Comparison of ENCODE assay signal across 24 cellular contexts in the genomic region with DNA sequence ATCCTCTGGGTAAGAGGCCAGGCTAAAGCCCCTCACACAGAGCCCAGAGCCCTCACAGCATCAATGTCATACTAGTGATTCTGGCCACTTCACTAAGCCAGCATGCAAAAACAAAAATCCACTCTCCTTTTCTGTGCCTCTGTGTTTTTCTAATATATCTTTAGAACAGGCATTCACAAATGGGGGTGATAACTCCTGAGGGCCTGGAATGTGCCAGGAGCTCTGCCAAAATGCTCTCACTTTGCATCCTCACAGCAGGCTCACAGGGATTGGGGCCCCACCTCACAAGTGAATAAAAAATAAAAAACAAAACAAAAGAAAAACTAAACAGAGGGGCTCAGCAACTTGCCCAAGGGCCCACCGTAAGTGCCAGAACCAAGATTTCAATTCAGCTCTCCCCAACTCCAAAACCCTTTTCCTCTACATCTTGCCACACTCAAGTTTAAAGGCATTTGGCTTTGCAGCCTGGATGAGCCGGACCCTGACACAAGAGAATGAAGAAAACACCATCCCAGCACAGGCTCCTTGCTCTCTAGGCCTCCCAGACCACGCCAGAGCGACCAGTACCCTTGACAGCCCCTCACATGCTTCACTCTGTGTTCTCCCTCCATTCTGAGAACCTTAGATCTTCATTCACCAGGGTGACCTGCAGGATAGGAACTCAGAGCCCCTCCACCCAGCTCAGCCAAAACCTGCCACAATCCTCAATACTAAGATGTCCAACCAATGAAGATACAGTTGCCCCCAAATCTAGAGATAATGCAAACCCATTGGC. TPM values are rescaled to one million over a fixed set of nuclear protein-coding genes. Genes with fewer than 3 reads are reported as not detected.
"Had no signal": no experiment of that assay in that cellular context is flagged by ENCODE, and none has a peak within 500 bp of the region (broad histone marks: within the 10 kb centered on the region; RNA-seq: fewer than 3 reads in every experiment).

No MANE protein-coding gene starts in this region.

- H3K27me3 ChIP-seq: breast epithelium had no signal

- H3K4me3 ChIP-seq: breast epithelium had no signal

- H3K9me3 Mint-ChIP-seq: activated CD4-positive, alpha-beta memory T cell treated with anti-CD3 and anti-CD28 coated beads for 36 hours; activated CD4-positive, alpha-beta T cell treated with anti-CD3 and anti-CD28 coated beads, Interleukin-2, amount 10 ng/mL, durations not matched to agents 7 days and 5 days; central memory CD8-positive, alpha-beta T cell; T-helper 1 cell treated with Interleukin-12 subunit alpha and Interleukin-12 subunit beta and Interleukin-4 antibody, amounts not matched to agents 30 μg/mL and 1 μg/mL, for 36 hours had no signal

- H3K9me3 ChIP-seq: breast epithelium had no signal

- H3K27me3 Mint-ChIP-seq: activated CD4-positive, alpha-beta memory T cell treated with anti-CD3 and anti-CD28 coated beads for 36 hours; activated CD4-positive, alpha-beta T cell treated with anti-CD3 and anti-CD28 coated beads, Interleukin-2, amount 10 ng/mL, durations not matched to agents 7 days and 5 days had no signal

- H3K4me3 Mint-ChIP-seq: activated CD4-positive, alpha-beta memory T cell treated with anti-CD3 and anti-CD28 coated beads for 36 hours; activated CD4-positive, alpha-beta T cell treated with anti-CD3 and anti-CD28 coated beads, Interleukin-2, amount 10 ng/mL, durations not matched to agents 7 days and 5 days; activated naive CD4-positive, alpha-beta T cell treated with anti-CD3 and anti-CD28 coated beads for 36 hours; activated naive CD8-positive, alpha-beta T cell; activated T-cell treated with anti-CD3 and anti-CD28 coated beads, Interleukin-2, amount 50 U/mL, for 4 hours; central memory CD8-positive, alpha-beta T cell; T-helper 1 cell treated with Interleukin-12 subunit alpha and Interleukin-12 subunit beta and Interleukin-4 antibody, amounts not matched to agents 30 μg/mL and 1 μg/mL, for 36 hours had no signal

- ATAC-seq: activated T-cell treated with anti-CD3 and anti-CD28 coated beads, Interleukin-2, amount 50 U/mL, for 4 hours; Panc1 had no signal

- H3K36me3 ChIP-seq: breast epithelium had no signal

- H3K27ac Mint-ChIP-seq: activated CD4-positive, alpha-beta memory T cell treated with anti-CD3 and anti-CD28 coated beads for 36 hours; activated CD4-positive, alpha-beta T cell treated with anti-CD3 and anti-CD28 coated beads, Interleukin-2, amount 10 ng/mL, durations not matched to agents 7 days and 5 days; activated naive CD4-positive, alpha-beta T cell treated with anti-CD3 and anti-CD28 coated beads for 36 hours; activated naive CD8-positive, alpha-beta T cell; T-helper 1 cell treated with Interleukin-12 subunit alpha and Interleukin-12 subunit beta and Interleukin-4 antibody, amounts not matched to agents 30 μg/mL and 1 μg/mL, for 36 hours had no signal

- H3K27ac ChIP-seq: breast epithelium, RWPE1, VCaP had no signal

- DNase-seq: activated CD4-positive, alpha-beta memory T cell treated with anti-CD3 and anti-CD28 coated beads for 36 hours; activated CD4-positive, alpha-beta T cell treated with anti-CD3 and anti-CD28 coated beads, Interleukin-2, amount 10 ng/mL, durations not matched to agents 7 days and 5 days; activated CD4-positive, CD25-positive, alpha-beta regulatory T cell; activated CD8-positive, alpha-beta memory T cell treated with anti-CD3 and anti-CD28 coated beads for 24 hours; activated effector memory CD4-positive, alpha-beta T cell treated with anti-CD3 and anti-CD28 coated beads, Interleukin-2, amount 50 U/mL, for 16 hours; activated naive CD4-positive, alpha-beta T cell treated with anti-CD3 and anti-CD28 coated beads for 36 hours; activated T-cell treated with anti-CD3 and anti-CD28 coated beads, Interleukin-2, amount 50 U/mL, for 4 hours; MM.1S; NCI-H1105; NCI-H1436 treated with DMSO at 0.1 percent for 48 hours; NCI-H187; NCI-H2081; NCI-H510A treated with DMSO at 0.1 percent for 48 hours; NK-92 treated with Interleukin-12 subunit alpha and Interleukin-12 subunit beta, amount 100 ng/mL, for 24 hours; OCI-M1; SHP77 had no signal

- H3K36me3 Mint-ChIP-seq: activated CD4-positive, alpha-beta memory T cell treated with anti-CD3 and anti-CD28 coated beads for 36 hours; activated naive CD8-positive, alpha-beta T cell had no signal

- H3K4me1 ChIP-seq: breast epithelium had no signal

RNA-seq across cellular contexts. Expression of a gene that starts 51.4 kb away (rescaled TPM):
- total RNA-seq: activated naive CD4-positive, alpha-beta T cell treated with anti-CD3 and anti-CD28 coated beads for 36 hours; activated T-cell treated with anti-CD3 and anti-CD28 coated beads, Interleukin-2, amount 50 U/mL, for 4 hours; SK-MEL-5 had no signal
